ENCODE assay signal across 13 cellular contexts in the genomic region with DNA sequence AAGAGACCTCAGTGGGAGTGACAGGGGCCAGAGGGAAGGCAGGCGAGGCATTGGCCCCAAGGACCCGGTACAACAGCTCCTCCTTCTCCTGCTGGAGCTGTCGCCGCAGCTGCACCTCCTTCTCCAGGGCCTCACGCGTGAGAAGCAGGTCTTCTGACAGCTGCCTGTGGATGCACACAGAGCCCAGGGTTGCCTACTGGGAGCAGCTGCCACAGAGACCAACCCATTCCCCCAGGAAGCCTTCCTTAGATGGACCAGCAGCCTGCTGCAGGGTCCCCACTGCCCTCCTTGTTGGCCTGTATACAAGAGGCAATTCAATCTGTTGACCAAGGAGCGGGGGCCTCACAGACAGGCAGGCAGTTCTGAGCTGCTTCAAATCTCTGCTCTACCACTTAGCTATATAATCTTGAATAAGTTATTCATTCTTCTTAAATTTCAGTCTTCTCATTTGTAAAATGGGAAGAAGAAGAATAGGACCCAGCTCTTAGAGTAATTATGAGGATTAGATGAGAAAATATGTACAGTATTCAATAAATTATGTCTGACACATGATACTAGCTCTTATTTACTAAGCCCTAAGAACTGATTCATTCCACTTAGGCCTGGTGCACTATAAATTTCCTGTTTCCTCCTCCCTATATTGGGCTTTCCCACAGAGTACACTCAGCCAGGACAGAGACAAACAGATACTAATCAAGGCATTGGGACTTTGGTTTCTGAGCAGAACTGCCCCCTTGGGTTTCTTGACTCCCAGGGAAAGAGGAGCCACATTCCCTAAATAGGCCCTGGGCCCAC. TPM values are rescaled to one million over a fixed set of nuclear protein-coding genes. Genes with fewer than 3 reads are reported as not detected.
A peak's percentile ranks its signal among the peaks of the same experiment; 100 is the strongest.
DNase-seq lines count a peak whose midpoint lies in the region; ATAC-seq and TF ChIP-seq lines count a peak whose summit lies in the region.
"Had no signal": no experiment of that assay in that cellular context is flagged by ENCODE, and none has a peak within 500 bp of the region (broad histone marks: within the 10 kb centered on the region; RNA-seq: fewer than 3 reads in every experiment).

No MANE protein-coding gene starts in this region.

- no peaks in the 10 kb centered on the region for H3K27me3 ChIP-seq in mammary epithelial cell (ENCODE audit: insufficient read depth, low read length)
- no peaks in the 10 kb centered on the region for H3K27me3 ChIP-seq in PC-3 (ENCODE audit: low read length)

- H3K27ac ChIP-seq in mammary epithelial cell (ENCODE audit: insufficient read depth, low read depth, low read length), result no peak overlapping the region
- H3K27ac ChIP-seq in PC-3 (ENCODE audit: low read length), result peak overlapping the region; percentile 69

- no peak overlapping the region for H3K4me3 Mint-ChIP-seq in MCF 10A (ENCODE audit: unreplicated experiment)
- H3K4me3 Mint-ChIP-seq: activated CD4-positive, alpha-beta memory T cell treated with anti-CD3 and anti-CD28 coated beads, Interleukin-2, amount 10 ng/mL, durations not matched to agents 7 days and 5 days; activated naive CD4-positive, alpha-beta T cell treated with anti-CD3 and anti-CD28 coated beads, Interleukin-2, amount 10 ng/mL, durations not matched to agents 7 days and 5 days; GM23338 had no signal

- H3K9ac ChIP-seq in mammary epithelial cell (ENCODE audit: insufficient read depth, low read length) (no peak overlapping the region), PC-3 (ENCODE audit: low read length) (peak overlapping the region; percentile 11; the same call in 1 of the 2 replicates)

- H2AFZ ChIP-seq in mammary epithelial cell (ENCODE audit: low read depth, low read length) (no peak overlapping the region), PC-3 (ENCODE audit: low read length) (no peak overlapping the region)
- H2AFZ ChIP-seq: GM23338 had no signal

- intact Hi-C loops in mammary epithelial cell (cut with micrococcal nuclease) (no loop called here), MCF 10A (cut with micrococcal nuclease) (no loop called here), PC-3 (cut with micrococcal nuclease) (loop anchor here (1.0 kb wide), 1 partner anchor 40 kb away; no protein-coding TSS in a partner anchor)

- ATAC-seq in PC-3, result peak; percentile 99
- ATAC-seq: GM23338 had no signal

- H4K20me1 ChIP-seq in mammary epithelial cell (ENCODE audit: insufficient read depth, low read length) (no peaks in the 10 kb centered on the region), PC-3 (ENCODE audit: low read length) (no peaks in the 10 kb centered on the region)

- no peaks in the 10 kb centered on the region for H3K36me3 ChIP-seq in mammary epithelial cell (ENCODE audit: insufficient read depth, low read length)
- no peaks in the 10 kb centered on the region for H3K36me3 ChIP-seq in PC-3 (ENCODE audit: low read depth, low read length)

- no peaks in the 10 kb centered on the region for H3K79me2 ChIP-seq in mammary epithelial cell (ENCODE audit: insufficient read depth, low read length)
- no peaks in the 10 kb centered on the region for H3K79me2 ChIP-seq in PC-3 (ENCODE audit: low read length)

- H3K4me1 ChIP-seq in mammary epithelial cell (ENCODE audit: insufficient read depth, low read length), result no peaks in the 10 kb centered on the region
- peaks cover 16% of the 10 kb centered on the region for H3K4me1 ChIP-seq in PC-3 (ENCODE audit: insufficient read depth, low read length)

- H3K27ac Mint-ChIP-seq in MCF 10A (ENCODE audit: low read depth, unreplicated experiment), result no peak overlapping the region
- H3K27ac Mint-ChIP-seq: activated CD4-positive, alpha-beta memory T cell treated with anti-CD3 and anti-CD28 coated beads, Interleukin-2, amount 10 ng/mL, durations not matched to agents 7 days and 5 days; activated naive CD4-positive, alpha-beta T cell treated with anti-CD3 and anti-CD28 coated beads, Interleukin-2, amount 10 ng/mL, durations not matched to agents 7 days and 5 days; GM23338; progenitor cell of endocrine pancreas had no signal

- H3K4me2 ChIP-seq in mammary epithelial cell (ENCODE audit: insufficient read depth, low read depth, low read length), result no peak overlapping the region
- H3K4me2 ChIP-seq in PC-3 (ENCODE audit: low read length), result peak overlapping the region; percentile 36
- H3K4me2 ChIP-seq: GM23338 had no signal

- no peaks in the 10 kb centered on the region for H3K27me3 Mint-ChIP-seq in MCF 10A (ENCODE audit: insufficient read depth, unreplicated experiment)
- H3K27me3 Mint-ChIP-seq: activated CD4-positive, alpha-beta memory T cell treated with anti-CD3 and anti-CD28 coated beads, Interleukin-2, amount 10 ng/mL, durations not matched to agents 7 days and 5 days; activated naive CD4-positive, alpha-beta T cell treated with anti-CD3 and anti-CD28 coated beads, Interleukin-2, amount 10 ng/mL, durations not matched to agents 7 days and 5 days; progenitor cell of endocrine pancreas had no signal

- peak; percentile 35 for DNase-seq in mammary epithelial cell
- no peak for DNase-seq in MCF 10A (ENCODE audit: unreplicated experiment)
- peak; percentile 69 for DNase-seq in PC-3
- DNase-seq in fibroblast of mammary gland (ENCODE audit: low read depth), result peak; percentile 32
- peak; percentile 18 for DNase-seq in stromal cell of bone marrow (ENCODE audit: low read depth)
- no peak for DNase-seq in hepatic stellate cell (ENCODE audit: low spot score)
- no peak for DNase-seq in NCI-H146 (lab: John Stamatoyannopoulos, UW)
- no peak for DNase-seq in HuH-7.5 (ENCODE audit: low spot score)
- DNase-seq: activated CD4-positive, alpha-beta memory T cell treated with anti-CD3 and anti-CD28 coated beads, Interleukin-2, amount 10 ng/mL, durations not matched to agents 7 days and 5 days; activated naive CD4-positive, alpha-beta T cell treated with anti-CD3 and anti-CD28 coated beads, Interleukin-2, amount 10 ng/mL, durations not matched to agents 7 days and 5 days; NCI-H524 treated with DMSO at 0.1 percent for 48 hours had no signal

- BruUV-seq in mammary epithelial cell (replicated peaks; lab: Mats Ljungman, UMichigan) (no TSS peak), MCF 10A (replicated peaks; lab: Mats Ljungman, UMichigan) (no TSS peak), PC-3 (replicated peaks; lab: Mats Ljungman, UMichigan) (no TSS peak)

- TF ChIP-seq CTCF in mammary epithelial cell (conservative IDR thresholded peaks at IDR 0.05 in 1 of 2, IDR thresholded peaks at IDR 0.05 in 1 of 2; ENCODE audit: extremely low read depth in 1 of 2, insufficient read depth in 1 of 2, low read depth in 1 of 2, low read length in 2 of 2) (no peak), MCF 10A (IDR thresholded peaks at IDR 0.05; ENCODE audit: unreplicated experiment) (no peak), PC-3 (conservative IDR thresholded peaks at IDR 0.05; ENCODE audit: low read depth, low read length) (no peak), fibroblast of mammary gland (conservative IDR thresholded peaks at IDR 0.05; ENCODE audit: control insufficient read depth, insufficient read depth, low read depth, low read length) (no peak)

- dilution Hi-C loops in mammary epithelial cell (cut with HindIII; ENCODE audit: low sequenced_read_pairs), result no loop called here

- H3K4me1 Mint-ChIP-seq in MCF 10A (ENCODE audit: insufficient read depth, unreplicated experiment), result no peaks in the 10 kb centered on the region
- H3K4me1 Mint-ChIP-seq: activated CD4-positive, alpha-beta memory T cell treated with anti-CD3 and anti-CD28 coated beads, Interleukin-2, amount 10 ng/mL, durations not matched to agents 7 days and 5 days; activated naive CD4-positive, alpha-beta T cell treated with anti-CD3 and anti-CD28 coated beads, Interleukin-2, amount 10 ng/mL, durations not matched to agents 7 days and 5 days had no signal

- 100% methylated on average over 2 of the region's 7 CpGs for WGBS in mammary epithelial cell (ENCODE audit: low coverage, missing lambda C conversion rate)

- peaks cover 6% of the 10 kb centered on the region for H3K36me3 Mint-ChIP-seq in MCF 10A (ENCODE audit: insufficient read depth, unreplicated experiment)

- CTCF ChIA-PET in mammary epithelial cell (lab: Charles Lee; ENCODE audit: low non-redundant PET), result no interaction called here
- CTCF ChIA-PET in MCF 10A (lab: Yijun Ruan, JAX), result interaction anchor here (0.5 to 3.3 kb wide), 13 partner anchors 11 to 555 kb away, joined by 3 to 23 read pairs (median 4); no protein-coding TSS in a partner anchor
- CTCF ChIA-PET in PC-3 (lab: Charles Lee), result no interaction called here

- H3F3A ChIP-seq in PC-3 (ENCODE audit: low read length, unreplicated experiment), result no peaks in the 10 kb centered on the region

- POLR2A ChIA-PET in MCF 10A (lab: Yijun Ruan, JAX), result interaction anchor here (1.3 kb wide), 1 partner anchor 19 kb away, joined by 4 read pairs; no protein-coding TSS in a partner anchor
- POLR2A ChIA-PET in PC-3 (lab: Charles Lee; ENCODE audit: unreplicated experiment), result interaction anchor here (0.6 kb wide), 1 partner anchor 69 kb away, joined by 4 read pairs; no protein-coding TSS in a partner anchor

- no peaks in the 10 kb centered on the region for H3K9me2 ChIP-seq in PC-3 (replicated peaks; ENCODE audit: low read length)

- in situ Hi-C loops in mammary epithelial cell (cut with MboI; ENCODE audit: low sequenced_read_pairs in 2 of 2), result no loop called here

- H3K4me3 ChIP-seq in mammary epithelial cell (replicated peaks in 1 of 3; ENCODE audit: insufficient read depth in 1 of 3, low read depth in 2 of 3, low read length in 3 of 3) (no peak overlapping the region), PC-3 (ENCODE audit: low read length) (no peak overlapping the region), fibroblast of mammary gland (ENCODE audit: control insufficient read depth, low read depth, low read length) (no peak overlapping the region)
- H3K4me3 ChIP-seq: GM23338 had no signal

- H3K9me3 Mint-ChIP-seq in MCF 10A (ENCODE audit: unreplicated experiment), result peaks cover under 1% of the 10 kb centered on the region
- H3K9me3 Mint-ChIP-seq: activated CD4-positive, alpha-beta memory T cell treated with anti-CD3 and anti-CD28 coated beads, Interleukin-2, amount 10 ng/mL, durations not matched to agents 7 days and 5 days; GM23338 had no signal

- H3K9me3 ChIP-seq in mammary epithelial cell (replicated peaks; ENCODE audit: insufficient read depth, low read length) (no peaks in the 10 kb centered on the region), PC-3 (ENCODE audit: low read length) (no peaks in the 10 kb centered on the region)

RNA-seq across cellular contexts. Expression of a gene that starts 26.1 kb away (rescaled TPM):
- 10 to 100 TPM in 1 of 2 donors, 1 to 10 TPM in 1; 9.6 to 32.5 TPM for total RNA-seq in mammary epithelial cell
- polyA plus RNA-seq in mammary epithelial cell, result 59.7 TPM
- 109 TPM for polyA minus RNA-seq in mammary epithelial cell
- 2.6 TPM in 2 replicates for total RNA-seq in MCF 10A (2022)
- total RNA-seq in PC-3 (2014; rRNA removed), result 122 and 131 TPM in 2 replicates

RNA-seq across cellular contexts. Expression of a gene that starts 40.2 kb away (rescaled TPM):
- total RNA-seq in mammary epithelial cell (1 to 10 TPM in 1 of 2 donors, under 1 TPM in 1; 0.17 to 1.3 TPM), MCF 10A (2022) (2.8 and 3.0 TPM in 2 replicates), PC-3 (2014; rRNA removed) (19.2 and 26.4 TPM in 2 replicates)
- 2.2 TPM for polyA plus RNA-seq in mammary epithelial cell
- 0.16 TPM for polyA minus RNA-seq in mammary epithelial cell

Comparison
In these comparisons a context has a peak if more than half of its experiments do, and no peak if none do; other contexts are left out.
1. DNase-seq: peak in mammary epithelial cell (single experiment), PC-3 (single experiment), fibroblast of mammary gland (single experiment) and stromal cell of bone marrow (single experiment); none in MCF 10A (single experiment), hepatic stellate cell (single experiment), NCI-H146 (single experiment) and HuH-7.5 (single experiment).